27 cellular contexts compared by ENCODE assay signal in the genomic region with DNA sequence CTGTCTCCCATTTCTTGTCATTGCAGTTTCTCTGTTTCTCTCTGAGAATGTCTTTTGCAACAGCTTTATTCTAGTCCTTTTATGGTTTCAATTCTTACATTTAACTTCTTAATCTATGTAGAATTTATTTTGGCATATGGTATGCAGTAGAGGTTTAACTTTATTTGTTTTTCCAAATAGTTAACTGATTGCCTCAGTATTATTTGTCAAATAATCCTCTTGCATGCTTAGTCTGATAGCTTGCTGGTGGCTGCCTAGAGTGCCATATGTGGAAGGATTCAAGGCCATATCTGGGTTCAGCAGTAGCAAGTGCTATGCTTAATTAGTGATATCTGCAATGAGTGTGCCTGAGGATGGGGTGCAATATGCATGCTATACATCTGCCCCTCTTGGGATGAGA. TPM values are rescaled to one million over a fixed set of nuclear protein-coding genes. Genes with fewer than 3 reads are reported as not detected.
DNase-seq lines count a peak whose midpoint lies in the region; ATAC-seq and TF ChIP-seq lines count a peak whose summit lies in the region.
"Had no signal": no experiment of that assay in that cellular context is flagged by ENCODE, and none has a peak within 500 bp of the region (broad histone marks: within the 10 kb centered on the region; RNA-seq: fewer than 3 reads in every experiment).

No MANE protein-coding gene starts in this region.

- H3K4me3 ChIP-seq in Caco-2 (ENCODE audit: low read depth, low read length) (no peak overlapping the region), SK-N-SH (ENCODE audit: low read depth in 2 of 2, low read length in 1 of 2) (no peak overlapping the region)
- H3K4me3 ChIP-seq: SJSA1, upper lobe of right lung had no signal

- H3K27me3 ChIP-seq in Caco-2 (replicated peaks; ENCODE audit: control insufficient read depth, insufficient read depth, low read length) (no peaks in the 10 kb centered on the region), SK-N-SH (ENCODE audit: insufficient read depth) (no peaks in the 10 kb centered on the region)
- H3K27me3 ChIP-seq: SJSA1, upper lobe of right lung had no signal

- H3K9me3 ChIP-seq in Caco-2 (no peaks in the 10 kb centered on the region), SK-N-SH (no peaks in the 10 kb centered on the region)
- H3K9me3 ChIP-seq: neutrophil, SJSA1, upper lobe of right lung had no signal

- H3K27ac ChIP-seq in SK-N-SH (ENCODE audit: low read depth in 2 of 2, low read length in 1 of 2), result no peak overlapping the region
- H3K27ac ChIP-seq: C4-2B, neutrophil, SJSA1, upper lobe of right lung had no signal

- peaks cover 13% of the 10 kb centered on the region for H3K36me3 Mint-ChIP-seq in Caco-2 (ENCODE audit: insufficient read depth, unreplicated experiment)
- H3K36me3 Mint-ChIP-seq in osteocyte (ENCODE audit: unreplicated experiment), result peaks cover 4% of the 10 kb centered on the region
- H3K36me3 Mint-ChIP-seq in activated CD8-positive, alpha-beta T cell treated with anti-CD3 and anti-CD28 coated beads, Interleukin-2, amount 10 ng/mL, durations not matched to agents 7 days and 5 days (ENCODE audit: low read depth), result peaks cover 14% of the 10 kb centered on the region

- peaks cover 98% of the 10 kb centered on the region for H3K79me2 ChIP-seq in SK-N-SH (ENCODE audit: insufficient read depth)

- H4K20me1 ChIP-seq in SK-N-SH (ENCODE audit: insufficient read depth), result peaks cover 52% of the 10 kb centered on the region

- H3F3A ChIP-seq in SK-N-SH (replicated peaks; ENCODE audit: insufficient read depth), result peaks cover 4% of the 10 kb centered on the region

- ATAC-seq in activated CD8-positive, alpha-beta T cell treated with anti-CD3 and anti-CD28 coated beads, Interleukin-2, amount 10 ng/mL, durations not matched to agents 7 days and 5 days, result no peak
- no peak for ATAC-seq in HG02759 (IDR thresholded peaks at IDR 0.05; ENCODE audit: unreplicated experiment)
- ATAC-seq: activated CD8-positive, alpha-beta memory T cell treated with anti-CD3 and anti-CD28 coated beads, Interleukin-2, amount 10 ng/mL, durations not matched to agents 7 days and 5 days; upper lobe of right lung had no signal

- H2AFZ ChIP-seq in SK-N-SH (ENCODE audit: low read depth), result no peak overlapping the region

- DNase-seq in Caco-2 (no peak), SK-N-SH (peak; percentile 27), fibroblast of gingiva (ENCODE audit: low read depth) (peak; percentile 58), osteocyte (ENCODE audit: extremely low spot score, unreplicated experiment) (no peak), GDM1 (lab: John Stamatoyannopoulos, UW) (no peak), mucosa of gallbladder (ENCODE audit: low spot score) (no peak)
- no peak for DNase-seq in activated CD8-positive, alpha-beta T cell treated with anti-CD3 and anti-CD28 coated beads, Interleukin-2, amount 10 ng/mL, durations not matched to agents 7 days and 5 days
- DNase-seq: ACHN; activated CD4-positive, alpha-beta T cell treated with anti-CD3 and anti-CD28 coated beads, Interleukin-2, amount 10 ng/mL, durations not matched to agents 24 days and 14 days; activated CD8-positive, alpha-beta memory T cell treated with anti-CD3 and anti-CD28 coated beads, Interleukin-2, amount 10 ng/mL, durations not matched to agents 7 days and 5 days; activated naive CD4-positive, alpha-beta T cell treated with anti-CD3 and anti-CD28 coated beads, Interleukin-2, amount 10 ng/mL, durations not matched to agents 7 days and 5 days; Calu3; head of caudate nucleus; KBM-7; NCI-H1417 treated with DMSO at 0.1 percent for 48 hours; NCI-H2081 treated with DMSO at 0.1 percent for 48 hours; NCI-H446; small intestine; stimulated activated CD4-positive, alpha-beta T cell treated with anti-CD3 and anti-CD28 coated beads, Interleukin-2, amount 100 ng/mL, for 24 hours; upper lobe of right lung had no signal

- no peak overlapping the region for H3K4me3 Mint-ChIP-seq in Caco-2 (ENCODE audit: unreplicated experiment)
- H3K4me3 Mint-ChIP-seq in osteocyte (ENCODE audit: unreplicated experiment), result no peak overlapping the region
- no peak overlapping the region for H3K4me3 Mint-ChIP-seq in activated CD8-positive, alpha-beta T cell treated with anti-CD3 and anti-CD28 coated beads, Interleukin-2, amount 10 ng/mL, durations not matched to agents 7 days and 5 days
- H3K4me3 Mint-ChIP-seq: activated CD4-positive, alpha-beta T cell treated with anti-CD3 and anti-CD28 coated beads, Interleukin-2, amount 10 ng/mL, durations not matched to agents 24 days and 14 days; activated CD8-positive, alpha-beta memory T cell treated with anti-CD3 and anti-CD28 coated beads, Interleukin-2, amount 10 ng/mL, durations not matched to agents 7 days and 5 days; activated naive CD4-positive, alpha-beta T cell treated with anti-CD3 and anti-CD28 coated beads, Interleukin-2, amount 10 ng/mL, durations not matched to agents 7 days and 5 days; activated T-helper 1 cell treated with anti-CD3 and anti-CD28 coated beads, Interleukin-12 subunit alpha, Interleukin-12 subunit beta, Interleukin-2, Interleukin-4 antibody, amounts not matched to agents 30 ng/mL and 10 ng/mL and 1 ng/mL, durations not matched to agents 14 hours and 24 hours and 36 hours; dendritic cell treated with granulocyte-macrophage colony-stimulating factor and Interleukin-4, amounts not matched to agents 40 ng/mL and 50 ng/mL, for 4 days; memory B cell had no signal

- peak overlapping the region; percentile 40 for H3K27ac Mint-ChIP-seq in Caco-2 (ENCODE audit: unreplicated experiment)
- peak overlapping the region; percentile 69 for H3K27ac Mint-ChIP-seq in osteocyte (ENCODE audit: unreplicated experiment)
- H3K27ac Mint-ChIP-seq in activated CD8-positive, alpha-beta T cell treated with anti-CD3 and anti-CD28 coated beads, Interleukin-2, amount 10 ng/mL, durations not matched to agents 7 days and 5 days, result no peak overlapping the region
- H3K27ac Mint-ChIP-seq: activated CD4-positive, alpha-beta T cell treated with anti-CD3 and anti-CD28 coated beads, Interleukin-2, amount 10 ng/mL, durations not matched to agents 24 days and 14 days; activated CD8-positive, alpha-beta memory T cell treated with anti-CD3 and anti-CD28 coated beads, Interleukin-2, amount 10 ng/mL, durations not matched to agents 7 days and 5 days; activated naive CD4-positive, alpha-beta T cell treated with anti-CD3 and anti-CD28 coated beads, Interleukin-2, amount 10 ng/mL, durations not matched to agents 7 days and 5 days; activated T-helper 1 cell treated with anti-CD3 and anti-CD28 coated beads, Interleukin-12 subunit alpha, Interleukin-12 subunit beta, Interleukin-2, Interleukin-4 antibody, amounts not matched to agents 30 ng/mL and 10 ng/mL and 1 ng/mL, durations not matched to agents 14 hours and 24 hours and 36 hours; dendritic cell treated with granulocyte-macrophage colony-stimulating factor and Interleukin-4, amounts not matched to agents 40 ng/mL and 50 ng/mL, for 4 days; memory B cell had no signal

- TF ChIP-seq EP300 in SK-N-SH (IDR thresholded peaks at IDR 0.05; ENCODE audit: borderline replicate concordance in 1 of 2, low read depth in 1 of 2, low read length in 1 of 2), result no peak

- H3K4me1 Mint-ChIP-seq in Caco-2 (ENCODE audit: low read depth, unreplicated experiment) (peaks cover 37% of the 10 kb centered on the region), osteocyte (ENCODE audit: unreplicated experiment) (peaks cover 76% of the 10 kb centered on the region)
- peaks cover 21% of the 10 kb centered on the region for H3K4me1 Mint-ChIP-seq in activated CD8-positive, alpha-beta T cell treated with anti-CD3 and anti-CD28 coated beads, Interleukin-2, amount 10 ng/mL, durations not matched to agents 7 days and 5 days (ENCODE audit: low read depth)

- H3K9me3 Mint-ChIP-seq in Caco-2 (ENCODE audit: unreplicated experiment), result peaks cover 10% of the 10 kb centered on the region
- H3K9me3 Mint-ChIP-seq in osteocyte (ENCODE audit: unreplicated experiment), result no peaks in the 10 kb centered on the region
- H3K9me3 Mint-ChIP-seq in activated CD8-positive, alpha-beta T cell treated with anti-CD3 and anti-CD28 coated beads, Interleukin-2, amount 10 ng/mL, durations not matched to agents 7 days and 5 days (ENCODE audit: insufficient read depth), result no peaks in the 10 kb centered on the region
- H3K9me3 Mint-ChIP-seq: activated CD4-positive, alpha-beta T cell treated with anti-CD3 and anti-CD28 coated beads, Interleukin-2, amount 10 ng/mL, durations not matched to agents 24 days and 14 days; activated naive CD4-positive, alpha-beta T cell treated with anti-CD3 and anti-CD28 coated beads, Interleukin-2, amount 10 ng/mL, durations not matched to agents 7 days and 5 days; activated T-helper 1 cell treated with anti-CD3 and anti-CD28 coated beads, Interleukin-12 subunit alpha, Interleukin-12 subunit beta, Interleukin-2, Interleukin-4 antibody, amounts not matched to agents 30 ng/mL and 10 ng/mL and 1 ng/mL, durations not matched to agents 14 hours and 24 hours and 36 hours; dendritic cell treated with granulocyte-macrophage colony-stimulating factor and Interleukin-4, amounts not matched to agents 40 ng/mL and 50 ng/mL, for 4 days; memory B cell had no signal

- no peak overlapping the region for H3K4me2 ChIP-seq in SK-N-SH

- H3K36me3 ChIP-seq in Caco-2 (ENCODE audit: control insufficient read depth, insufficient read depth, low read length), result no peaks in the 10 kb centered on the region
- no peaks in the 10 kb centered on the region for H3K36me3 ChIP-seq in SK-N-SH (replicated peaks in 1 of 2; ENCODE audit: control insufficient read depth in 1 of 2, insufficient read depth in 2 of 2, low read length in 1 of 2)
- H3K36me3 ChIP-seq: neutrophil, upper lobe of right lung had no signal

- intact Hi-C loops in Caco-2 (cut with micrococcal nuclease; ENCODE audit: unreplicated experiment), result no loop called here

- BruUV-seq in Caco-2 (replicated peaks; lab: Mats Ljungman, UMichigan), result no TSS peak

- CTCF ChIA-PET in Caco-2 (lab: Charles Lee), result interaction anchor here (0.9 kb wide), 1 partner anchor 43 kb away, joined by 3 read pairs; no protein-coding TSS in a partner anchor
- CTCF ChIA-PET in SK-N-SH (lab: Yijun Ruan, JAX), result no interaction called here
- CTCF ChIA-PET in activated CD8-positive, alpha-beta T cell treated with anti-CD3 and anti-CD28 coated beads, Interleukin-2, amount 10 ng/mL, durations not matched to agents 7 days and 5 days (lab: Charles Lee), result no interaction called here

- H3K9ac ChIP-seq in SK-N-SH, result no peak overlapping the region

- no peaks in the 10 kb centered on the region for H3K9me2 ChIP-seq in SK-N-SH

- POLR2A ChIA-PET in Caco-2 (lab: Charles Lee), result interaction anchor here (0.6 kb wide), 1 partner anchor 18 kb away, joined by 3 read pairs; no protein-coding TSS in a partner anchor
- POLR2A ChIA-PET in SK-N-SH (lab: Yijun Ruan, JAX), result no interaction called here
- POLR2A ChIA-PET in activated CD8-positive, alpha-beta T cell treated with anti-CD3 and anti-CD28 coated beads, Interleukin-2, amount 10 ng/mL, durations not matched to agents 7 days and 5 days (lab: Charles Lee), result no interaction called here

- no peak for TF ChIP-seq CTCF in Caco-2 (IDR thresholded peaks at IDR 0.05; ENCODE audit: insufficient read depth in 1 of 2, low read depth in 1 of 2, low read length in 1 of 2, severe bottlenecking in 1 of 2, unreplicated experiment in 1 of 2)
- TF ChIP-seq CTCF in SK-N-SH (IDR thresholded peaks at IDR 0.05), result no peak
- TF ChIP-seq CTCF in osteocyte (IDR thresholded peaks at IDR 0.05), result no peak

- H3K4me1 ChIP-seq in Caco-2, result peaks cover 35% of the 10 kb centered on the region
- H3K4me1 ChIP-seq in SK-N-SH (ENCODE audit: control insufficient read depth in 1 of 2, insufficient read depth in 2 of 2, low read depth in 1 of 2, low read length in 1 of 2), result peaks cover 15 to 21% of the 10 kb centered on the region in 2 experiments; a peak in 2 of 4 replicates

- TF ChIP-seq RAD21 in SK-N-SH (IDR thresholded peaks at IDR 0.05; ENCODE audit: low read length), result no peak

- H3K27me3 Mint-ChIP-seq in Caco-2 (ENCODE audit: insufficient read depth, unreplicated experiment) (no peaks in the 10 kb centered on the region), osteocyte (ENCODE audit: unreplicated experiment) (no peaks in the 10 kb centered on the region)
- no peaks in the 10 kb centered on the region for H3K27me3 Mint-ChIP-seq in activated CD8-positive, alpha-beta T cell treated with anti-CD3 and anti-CD28 coated beads, Interleukin-2, amount 10 ng/mL, durations not matched to agents 7 days and 5 days (ENCODE audit: low read depth)
- H3K27me3 Mint-ChIP-seq: activated CD4-positive, alpha-beta T cell treated with anti-CD3 and anti-CD28 coated beads, Interleukin-2, amount 10 ng/mL, durations not matched to agents 24 days and 14 days; activated CD8-positive, alpha-beta memory T cell treated with anti-CD3 and anti-CD28 coated beads, Interleukin-2, amount 10 ng/mL, durations not matched to agents 7 days and 5 days; activated naive CD4-positive, alpha-beta T cell treated with anti-CD3 and anti-CD28 coated beads, Interleukin-2, amount 10 ng/mL, durations not matched to agents 7 days and 5 days; memory B cell had no signal

RNA-seq across cellular contexts. Expression of a gene that starts 6.9 kb away (rescaled TPM):
- total RNA-seq in Caco-2 (2022) (50.6 and 51.8 TPM in 2 replicates), osteocyte (39.6 and 45.6 TPM in 2 replicates), mucosa of gallbladder (43.8 TPM)
- 13.0 and 14.4 TPM in 2 replicates for polyA plus RNA-seq in SK-N-SH (2012; rRNA removed)
- polyA plus RNA-seq in SK-N-SH (2012; cell fraction: cytosol; rRNA removed), result 10.2 and 11.4 TPM in 2 replicates
- 11.8 and 24.0 TPM in 2 replicates for polyA plus RNA-seq in SK-N-SH (2012; cell fraction: nucleus; rRNA removed)
- 10 to 100 TPM; 24.3 to 25.5 TPM for total RNA-seq in activated CD8-positive, alpha-beta T cell treated with anti-CD3 and anti-CD28 coated beads, Interleukin-2, amount 10 ng/mL, durations not matched to agents 7 days and 5 days

Comparison
In these comparisons a context has a peak if more than half of its experiments do, and no peak if none do; other contexts are left out.
1. DNase-seq: peak in SK-N-SH (single experiment) and fibroblast of gingiva (single experiment); none in Caco-2 (0 of 2), osteocyte (single experiment), GDM1 (single experiment), mucosa of gallbladder (single experiment) and activated CD8-positive, alpha-beta T cell treated with anti-CD3 and anti-CD28 coated beads, Interleukin-2, amount 10 ng/mL, durations not matched to agents 7 days and 5 days (single experiment).